1 cellular context compared by ENCODE assay signal in genomic region chr3:187997946-187998561, GRCh38.
A peak's percentile ranks its signal among the peaks of the same experiment; 100 is the strongest.
TF ChIP-seq lines count a peak whose summit lies in the region.

No MANE protein-coding gene starts in this region.

TF ChIP-seq in HepG2, 621 proteins besides CTCF, POLR2A, EP300 and RAD21 (continued from another document and continues in another):
- peak; percentile 82 for TF ChIP-seq ARID3A (IDR thresholded peaks at IDR 0.05; ENCODE audit: low read depth, low read length)
- TF ChIP-seq SCMH1 (CRISPR knock-in tag; IDR thresholded peaks at IDR 0.05; ENCODE audit: borderline replicate concordance): no peak
- no peak for TF ChIP-seq HES4 (CRISPR knock-in tag; IDR thresholded peaks at IDR 0.05; ENCODE audit: borderline replicate concordance)
- TF ChIP-seq TCF7L2 (IDR thresholded peaks at IDR 0.05; ENCODE audit: low read depth, low read length): no peak
- no peak for TF ChIP-seq CHD2 (IDR thresholded peaks at IDR 0.05; ENCODE audit: low read depth, low read length)
- TF ChIP-seq RELA (CRISPR knock-in tag; IDR thresholded peaks at IDR 0.05): no peak
- TF ChIP-seq SRSF4 (IDR thresholded peaks at IDR 0.05; ENCODE audit: low read depth, low read length, poor library complexity, severe bottlenecking): no peak
- no peak for TF ChIP-seq ZNF446 (CRISPR knock-in tag; IDR thresholded peaks at IDR 0.05)
- no peak for TF ChIP-seq CHCHD3 (CRISPR knock-in tag; IDR thresholded peaks at IDR 0.05)
- peak; percentile 95 for TF ChIP-seq NCOA2 (CRISPR knock-in tag; IDR thresholded peaks at IDR 0.05)
- no peak for TF ChIP-seq ZNF432 (CRISPR knock-in tag; IDR thresholded peaks at IDR 0.05; ENCODE audit: borderline replicate concordance)
- no peak for TF ChIP-seq GMEB1 (CRISPR knock-in tag; IDR thresholded peaks at IDR 0.05; ENCODE audit: borderline replicate concordance)
- TF ChIP-seq ZBTB34 (CRISPR knock-in tag; IDR thresholded peaks at IDR 0.05): peak; percentile 95
- no peak for TF ChIP-seq ZNF354B (CRISPR knock-in tag; IDR thresholded peaks at IDR 0.05)
- TF ChIP-seq ZNF607 (CRISPR knock-in tag; IDR thresholded peaks at IDR 0.05; ENCODE audit: borderline replicate concordance): 0 out of 2 replicates have a peak, but pooled peaks have one; percentile 64
- peak; percentile 88 for TF ChIP-seq IKZF5 (CRISPR knock-in tag; IDR thresholded peaks at IDR 0.05)
- TF ChIP-seq E2F1 (CRISPR knock-in tag; IDR thresholded peaks at IDR 0.05): no peak
- peak; percentile 84 for TF ChIP-seq IRF2 (CRISPR knock-in tag; IDR thresholded peaks at IDR 0.05)
- no peak for TF ChIP-seq SRY (CRISPR knock-in tag; IDR thresholded peaks at IDR 0.05)
- TF ChIP-seq ZNF33B (CRISPR knock-in tag; IDR thresholded peaks at IDR 0.05): no peak
- TF ChIP-seq ZMYM4 (CRISPR knock-in tag; IDR thresholded peaks at IDR 0.05): peak; percentile 91
- TF ChIP-seq ZFAT (CRISPR knock-in tag; conservative IDR thresholded peaks at IDR 0.05): no peak
- TF ChIP-seq ZNF572 (CRISPR knock-in tag; IDR thresholded peaks at IDR 0.05): no peak
- TF ChIP-seq NONO (IDR thresholded peaks at IDR 0.05): no peak
- no peak; the same call in 1 of the 2 replicates for TF ChIP-seq NONO (CRISPR knock-in tag; conservative IDR thresholded peaks at IDR 0.05)
- 0 out of 2 replicates have a peak, but pooled peaks have one; percentile 20 for TF ChIP-seq YEATS2 (CRISPR knock-in tag; IDR thresholded peaks at IDR 0.05; ENCODE audit: borderline replicate concordance)
- TF ChIP-seq ZNF619 (CRISPR knock-in tag; IDR thresholded peaks at IDR 0.05): no peak
- TF ChIP-seq ZNF281 (CRISPR knock-in tag; IDR thresholded peaks at IDR 0.05; ENCODE audit: borderline replicate concordance): 0 out of 2 replicates have a peak, but pooled peaks have one; percentile 36
- TF ChIP-seq PREB (CRISPR knock-in tag; IDR thresholded peaks at IDR 0.05): no peak
- 0 out of 2 replicates have a peak, but pooled peaks have one; percentile 70 for TF ChIP-seq ZNF124 (CRISPR knock-in tag; IDR thresholded peaks at IDR 0.05)
- no peak for TF ChIP-seq SUZ12 (IDR thresholded peaks at IDR 0.05; ENCODE audit: low read depth, low read length)
- no peak for TF ChIP-seq ZNF550 (CRISPR knock-in tag; IDR thresholded peaks at IDR 0.05; ENCODE audit: borderline replicate concordance)
- no peak for TF ChIP-seq POLR2G (IDR thresholded peaks at IDR 0.05; ENCODE audit: low read depth, low read length)
- TF ChIP-seq MTA1 (CRISPR knock-in tag; IDR thresholded peaks at IDR 0.05; ENCODE audit: borderline replicate concordance): no peak; the same call in 1 of the 2 replicates
- no peak for TF ChIP-seq SNAI1 (CRISPR knock-in tag; IDR thresholded peaks at IDR 0.05; ENCODE audit: borderline replicate concordance)
- peak in 1 of 2 experiments; percentile 34; a peak in 1 of 4 replicates for TF ChIP-seq KLF16 (CRISPR knock-in tag; IDR thresholded peaks at IDR 0.05)
- TF ChIP-seq ZNF276 (CRISPR knock-in tag; IDR thresholded peaks at IDR 0.05; ENCODE audit: low read depth): no peak
- no peak for TF ChIP-seq PHB2 (IDR thresholded peaks at IDR 0.05; ENCODE audit: partially characterized antibody)
- TF ChIP-seq DBP (CRISPR knock-in tag; IDR thresholded peaks at IDR 0.05; ENCODE audit: not compliant biosample characterization): no peak
- no peak for TF ChIP-seq ARNT2 (CRISPR knock-in tag; IDR thresholded peaks at IDR 0.05; ENCODE audit: low read depth)
- TF ChIP-seq CREB3 (CRISPR knock-in tag; IDR thresholded peaks at IDR 0.05): no peak
- peak; percentile 85; the same call in 1 of the 2 replicates for TF ChIP-seq ZBTB7B (CRISPR knock-in tag; IDR thresholded peaks at IDR 0.05)
- TF ChIP-seq ZFP36 (IDR thresholded peaks at IDR 0.05; ENCODE audit: borderline replicate concordance, low read depth, low read length, partially characterized antibody): no peak
- no peak for TF ChIP-seq ZNF282 (IDR thresholded peaks at IDR 0.05; ENCODE audit: partially characterized antibody)
- TF ChIP-seq CENPT (CRISPR knock-in tag; IDR thresholded peaks at IDR 0.05; ENCODE audit: low read depth): no peak
- no peak for TF ChIP-seq PLSCR1 (CRISPR knock-in tag; IDR thresholded peaks at IDR 0.05; ENCODE audit: borderline replicate concordance)
- no peak for TF ChIP-seq CENPBD1 (CRISPR knock-in tag; IDR thresholded peaks at IDR 0.05; ENCODE audit: borderline replicate concordance, low read depth)
- no peak for TF ChIP-seq HIC2 (CRISPR knock-in tag; IDR thresholded peaks at IDR 0.05; ENCODE audit: low read depth)
